Comparison of ENCODE assay signal across 1 cellular context in genomic region chr3:14689247-14689980, GRCh38.
TF ChIP-seq lines count a peak whose summit lies in the region.

No MANE protein-coding gene starts in this region.

TF ChIP-seq in SK-N-SH treated with all-trans-retinoic acid at 6 μM for 48 hours, 23 proteins besides CTCF, POLR2A, EP300 and RAD21 (continued from another document):
- no peak for TF ChIP-seq CSRNP3 (CRISPR knock-in tag; IDR thresholded peaks at IDR 0.05)
- no peak for TF ChIP-seq TCF4 (CRISPR knock-in tag; IDR thresholded peaks at IDR 0.05; ENCODE audit: borderline replicate concordance)
- TF ChIP-seq SNAI2 (CRISPR knock-in tag; IDR thresholded peaks at IDR 0.05) = no peak
TF ChIP-seq in SK-N-SH treated with all-trans-retinoic acid at 6 μM for 48 hours: peak in this region for 0.
